In the genomic region with DNA sequence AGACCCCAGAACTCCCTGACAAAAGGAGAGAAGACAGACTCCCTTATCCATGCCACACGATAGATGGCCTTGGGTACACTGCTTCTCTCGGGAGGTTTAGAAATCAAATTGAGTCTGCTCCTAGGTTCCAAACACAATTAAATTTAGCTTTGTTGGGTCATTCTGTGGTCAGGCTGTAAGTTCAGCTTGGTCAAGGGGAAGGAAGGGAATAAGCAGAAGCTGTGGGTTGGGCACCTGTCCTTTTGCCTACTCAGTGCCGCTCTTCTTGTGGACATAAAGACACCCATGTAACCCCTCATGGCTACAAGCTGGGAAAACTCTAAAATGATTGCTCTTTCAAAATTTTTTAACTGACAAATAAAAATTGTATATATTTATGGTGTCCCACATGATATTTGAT, we compare ENCODE assay signal across 2 cellular contexts.
TF ChIP-seq lines count a peak whose summit lies in the region.

No MANE protein-coding gene starts in this region.

TF ChIP-seq in HepG2, 621 proteins besides CTCF, POLR2A, EP300 and RAD21:
- TF ChIP-seq ZNF841 (CRISPR knock-in tag; IDR thresholded peaks at IDR 0.05; ENCODE audit: borderline replicate concordance) (no peak), BRD4 (CRISPR knock-in tag; IDR thresholded peaks at IDR 0.05) (no peak), ZFP41 (CRISPR knock-in tag; IDR thresholded peaks at IDR 0.05; ENCODE audit: borderline replicate concordance) (no peak), EZH2 (conservative IDR thresholded peaks at IDR 0.05; ENCODE audit: low read depth, low read length) (no peak), TIGD3 (CRISPR knock-in tag; IDR thresholded peaks at IDR 0.05; ENCODE audit: borderline replicate concordance) (no peak), PRPF4 (IDR thresholded peaks at IDR 0.05; ENCODE audit: low read depth, low read length, poor library complexity, severe bottlenecking) (no peak), ZKSCAN8 (CRISPR knock-in tag; IDR thresholded peaks at IDR 0.05; ENCODE audit: borderline replicate concordance) (no peak), MTERF4 (CRISPR knock-in tag; IDR thresholded peaks at IDR 0.05) (no peak), HIVEP1 (CRISPR knock-in tag; IDR thresholded peaks at IDR 0.05) (no peak), SOX13 (IDR thresholded peaks at IDR 0.05) (no peak), SOX13 (CRISPR knock-in tag; conservative IDR thresholded peaks at IDR 0.05 in 1 of 2, IDR thresholded peaks at IDR 0.05 in 1 of 2) (no peak), PHB2 (IDR thresholded peaks at IDR 0.05; ENCODE audit: partially characterized antibody) (no peak), AHR (CRISPR knock-in tag; IDR thresholded peaks at IDR 0.05) (no peak), CENPT (CRISPR knock-in tag; IDR thresholded peaks at IDR 0.05; ENCODE audit: low read depth) (no peak), MAFG (CRISPR knock-in tag; IDR thresholded peaks at IDR 0.05) (no peak), NCOR1 (IDR thresholded peaks at IDR 0.05; ENCODE audit: borderline replicate concordance, low read length) (no peak), ZNF775 (CRISPR knock-in tag; IDR thresholded peaks at IDR 0.05; ENCODE audit: borderline replicate concordance) (no peak)
- TF ChIP-seq, protein P1, sequence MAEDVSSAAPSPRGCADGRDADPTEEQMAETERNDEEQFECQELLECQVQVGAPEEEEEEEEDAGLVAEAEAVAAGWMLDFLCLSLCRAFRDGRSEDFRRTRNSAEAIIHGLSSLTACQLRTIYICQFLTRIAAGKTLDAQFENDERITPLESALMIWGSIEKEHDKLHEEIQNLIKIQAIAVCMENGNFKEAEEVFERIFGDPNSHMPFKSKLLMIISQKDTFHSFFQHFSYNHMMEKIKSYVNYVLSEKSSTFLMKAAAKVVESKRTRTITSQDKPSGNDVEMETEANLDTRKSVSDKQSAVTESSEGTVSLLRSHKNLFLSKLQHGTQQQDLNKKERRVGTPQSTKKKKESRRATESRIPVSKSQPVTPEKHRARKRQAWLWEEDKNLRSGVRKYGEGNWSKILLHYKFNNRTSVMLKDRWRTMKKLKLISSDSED (CRISPR knock-in tag; IDR thresholded peaks at IDR 0.05): no peak

TF ChIP-seq in GM12891, 5 proteins besides CTCF, POLR2A, EP300 and RAD21:
- TF ChIP-seq POU2F2 (IDR thresholded peaks at IDR 0.05; ENCODE audit: low read depth, low read length): no peak
- no peak for TF ChIP-seq PAX5 (IDR thresholded peaks at IDR 0.05; ENCODE audit: insufficient read depth, low read length, severe bottlenecking)
- no peak for TF ChIP-seq TAF1 (IDR thresholded peaks at IDR 0.05; ENCODE audit: low read depth, low read length)
- TF ChIP-seq SPI1 (IDR thresholded peaks at IDR 0.05; ENCODE audit: low read depth, low read length): no peak
- no peak for TF ChIP-seq POLR2AphosphoS5 (IDR thresholded peaks at IDR 0.05; ENCODE audit: low read depth, low read length)
TF ChIP-seq in GM12891: peak in this region for 0.
